ENCODE assay signal across 8 cellular contexts in the genomic region with DNA sequence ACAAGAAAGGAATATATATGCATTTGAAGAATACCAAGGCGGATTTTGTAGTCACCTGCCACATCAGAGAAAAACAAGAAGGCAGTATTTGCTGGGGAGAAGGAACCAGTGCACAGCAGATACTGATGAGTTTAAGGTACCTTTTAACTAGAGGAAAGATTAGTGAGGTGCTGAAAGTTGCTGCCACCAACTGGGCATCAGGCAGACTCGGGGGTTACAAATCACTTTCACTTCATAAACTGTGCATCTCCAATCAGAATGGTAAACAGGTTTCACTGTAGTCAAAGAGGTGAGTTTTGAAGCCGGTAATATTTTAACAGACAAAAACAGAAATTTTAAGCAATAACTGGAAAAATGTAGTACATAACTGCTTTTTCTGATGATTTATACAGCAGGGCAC. TPM values are rescaled to one million over a fixed set of nuclear protein-coding genes. Genes with fewer than 3 reads are reported as not detected.
DNase-seq lines count a peak whose midpoint lies in the region; ATAC-seq and TF ChIP-seq lines count a peak whose summit lies in the region.

No MANE protein-coding gene starts in this region.

- no peak for ATAC-seq in GM18517 (IDR thresholded peaks at IDR 0.05; ENCODE audit: unreplicated experiment)
- no peak for ATAC-seq in HG03025 (IDR thresholded peaks at IDR 0.05; ENCODE audit: low FRiP score, unreplicated experiment)

- no peak overlapping the region for H2AFZ ChIP-seq in osteoblast (ENCODE audit: low read length)

- TF ChIP-seq CTCF in GM12865 (IDR thresholded peaks at IDR 0.05; ENCODE audit: insufficient read depth, low read depth, low read length, missing control alignments), result peak; percentile 32
- peak; percentile 63 for TF ChIP-seq CTCF in LNCaP clone FGC (IDR thresholded peaks at IDR 0.05; ENCODE audit: control insufficient read depth, extremely low read depth, insufficient read depth)
- TF ChIP-seq CTCF in osteoblast (IDR thresholded peaks at IDR 0.05; ENCODE audit: extremely low read depth, low read depth, low read length), result peak; percentile 52

- DNase-seq in GM12865 (ENCODE audit: low read depth) (peak; percentile 63), LNCaP clone FGC (ENCODE audit: low read depth) (no peak), T47D (ENCODE audit: low read depth in 1 of 2, low spot score in 1 of 2) (peak; percentile 55 to 76), osteoblast (ENCODE audit: insufficient read length, low spot score, missing footprints) (peak; percentile 77), HAP-1 (ENCODE audit: low spot score in 2 of 2) (no peak), NCI-H345 (lab: John Stamatoyannopoulos, UW) (no peak)

- H3K4me3 ChIP-seq in GM12865 (ENCODE audit: low read depth, low read length) (no peak overlapping the region), LNCaP clone FGC (ENCODE audit: low read depth, low read length) (no peak overlapping the region), osteoblast (ENCODE audit: insufficient read depth, low read length) (peak overlapping the region; percentile 59), HAP-1 (no peak overlapping the region)

- in situ Hi-C loops in T47D (cut with HindIII; ENCODE audit: low pct_unique_long_range_greater_than_20kb, low sequenced_read_pairs) (no loop called here), HAP-1 (cut with MboI; ENCODE audit: low sequenced_read_pairs) (no loop called here)

- H3K9me3 ChIP-seq in osteoblast (ENCODE audit: low read depth, low read length) (no peaks in the 10 kb centered on the region), HAP-1 (no peaks in the 10 kb centered on the region)

- H4K20me1 ChIP-seq in osteoblast (ENCODE audit: insufficient read depth, low read length), result peaks cover 39% of the 10 kb centered on the region

- H3K4me1 ChIP-seq in osteoblast (ENCODE audit: insufficient read depth, low read length), result peaks cover 51% of the 10 kb centered on the region
- peaks cover 13% of the 10 kb centered on the region for H3K4me1 ChIP-seq in HAP-1

- peak overlapping the region; percentile 91 for H3K4me2 ChIP-seq in osteoblast (ENCODE audit: insufficient read depth, low read length)

- H3K79me2 ChIP-seq in osteoblast (ENCODE audit: insufficient read depth, low read length), result peaks cover 96% of the 10 kb centered on the region

- H3K27me3 ChIP-seq in osteoblast (ENCODE audit: insufficient read depth, low read length) (no peaks in the 10 kb centered on the region), HAP-1 (ENCODE audit: low read depth) (no peaks in the 10 kb centered on the region)

- peak overlapping the region; percentile 94 for H3K27ac ChIP-seq in osteoblast (ENCODE audit: low read depth, low read length)

- H3K36me3 ChIP-seq in osteoblast (ENCODE audit: insufficient read depth, low read length), result peaks cover 61% of the 10 kb centered on the region
- no peaks in the 10 kb centered on the region for H3K36me3 ChIP-seq in HAP-1 (replicated peaks)

RNA-seq across cellular contexts. Expression of a gene that starts 4.1 kb away (rescaled TPM):
- 1,453 and 1,556 TPM in 2 replicates for total RNA-seq in osteoblast

Comparison
In these comparisons a context has a peak if more than half of its experiments do, and no peak if none do; other contexts are left out.
1. DNase-seq: peak in GM12865 (single experiment), T47D (2 of 2) and osteoblast (single experiment); none in LNCaP clone FGC (single experiment), HAP-1 (0 of 2) and NCI-H345 (single experiment).
2. Peak in every context shown above with its lines, with median percentiles within 50 percentile points of each other: CTCF ChIP-seq.